In genomic region chr20:56454754-56455153, GRCh38 we compare ENCODE assay signal across 12 cellular contexts. TPM values are rescaled to one million over a fixed set of nuclear protein-coding genes. Genes with fewer than 3 reads are reported as not detected.
A peak's percentile ranks its signal among the peaks of the same experiment; 100 is the strongest.
DNase-seq lines count a peak whose midpoint lies in the region; ATAC-seq lines count a peak whose summit lies in the region.
"Had no signal": no experiment of that assay in that cellular context is flagged by ENCODE, and none has a peak within 500 bp of the region (broad histone marks: within the 10 kb centered on the region; RNA-seq: fewer than 3 reads in every experiment).

No MANE protein-coding gene starts in this region.

- no peaks in the 10 kb centered on the region for H3K4me1 ChIP-seq in aorta (ENCODE audit: control insufficient read depth in 1 of 2, insufficient read depth in 2 of 2, low read length in 2 of 2)

- WGBS in aorta, 2 donors = 82 to 84% methylated on average over 7 of the region's 7 CpGs

- no peaks in the 10 kb centered on the region for H3K36me3 ChIP-seq in aorta (ENCODE audit: control insufficient read depth in 1 of 2, insufficient read depth in 2 of 2, low read length in 1 of 2)

- ATAC-seq in GM21825 (IDR thresholded peaks at IDR 0.05; ENCODE audit: unreplicated experiment) = peak; percentile 81
- peak; percentile 69 for ATAC-seq in HG03469 (IDR thresholded peaks at IDR 0.05; ENCODE audit: unreplicated experiment)
- ATAC-seq in aorta (ENCODE audit: low FRiP score) = no peak
- ATAC-seq: T-helper 17 cell had no signal

- H3K4me3 ChIP-seq in aorta (ENCODE audit: low read length in 2 of 2) = no peak overlapping the region

- no peaks in the 10 kb centered on the region for H3K9me3 ChIP-seq in aorta (ENCODE audit: control insufficient read depth, low read length)

- intact Hi-C loops in aorta (cut with DNase I) = no loop called here

- no peaks in the 10 kb centered on the region for H3K27me3 ChIP-seq in aorta (ENCODE audit: control insufficient read depth in 1 of 2, insufficient read depth in 2 of 2, low read length in 1 of 2)

- peak; percentile 17 for DNase-seq in stimulated activated CD4-positive, alpha-beta T cell treated with anti-CD3 and anti-CD28 coated beads, Interleukin-1b, Interleukin-23, amount 100 ng/mL, for 48 hours
- no peak for DNase-seq in stimulated activated CD4-positive, alpha-beta T cell treated with anti-CD3 and anti-CD28 coated beads, Interleukin-12 subunit alpha, Interleukin-12 subunit beta, amount 100 ng/mL, for 4 hours
- DNase-seq in aorta (no peak), 8988T (no peak), epidermal melanocyte (ENCODE audit: insufficient read length, low spot score) (no peak), NCI-H2227 (lab: John Stamatoyannopoulos, UW; ENCODE audit: unreplicated experiment) (no peak)
- DNase-seq: erythroblast, NCI-H526 treated with DMSO at 0.1 percent for 48 hours, posterior cingulate gyrus, T-helper 17 cell had no signal

- no peak overlapping the region for H3K27ac ChIP-seq in aorta (ENCODE audit: low read depth in 1 of 2, low read length in 2 of 2)

RNA-seq across cellular contexts. Expression of gene RTF2, which starts 13.7 kb away (rescaled TPM):
- total RNA-seq in aorta = 10 to 100 TPM; 68.1 to 72.6 TPM
- 10 to 100 TPM; 82.4 to 95.9 TPM for polyA plus RNA-seq in aorta

RNA-seq across cellular contexts. Expression of gene CASS4, which starts 42.7 kb away (rescaled TPM):
- 1 to 10 TPM; 2.4 to 3.4 TPM for total RNA-seq in aorta
- polyA plus RNA-seq in aorta = 1 to 10 TPM in 1 of 2 donors, under 1 TPM in 1; 0.20 to 1.3 TPM
